Comparison of ENCODE assay signal across 11 cellular contexts in the genomic region with DNA sequence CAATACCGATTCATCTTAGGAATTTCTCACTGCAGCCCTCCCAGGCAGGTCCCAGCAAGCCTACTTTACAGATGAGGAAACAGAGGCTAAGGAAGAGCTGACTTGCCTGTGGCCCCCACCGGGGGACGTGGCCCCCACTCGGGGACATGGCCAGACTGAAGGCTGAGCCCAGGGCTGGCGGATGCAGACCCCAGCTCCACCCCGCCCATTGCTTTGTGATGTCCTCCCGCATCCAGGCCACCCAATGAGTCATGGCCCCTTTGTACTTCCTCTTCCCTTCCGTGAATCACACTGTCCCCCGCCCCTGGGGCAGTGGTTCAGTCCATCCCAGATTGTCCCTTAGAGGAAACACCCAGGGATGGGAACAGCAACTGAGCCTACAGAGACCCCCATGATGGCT.
A peak's percentile ranks its signal among the peaks of the same experiment; 100 is the strongest.
DNase-seq lines count a peak whose midpoint lies in the region; ATAC-seq, FAIRE-seq and TF ChIP-seq lines count a peak whose summit lies in the region.
"Had no signal": no experiment of that assay in that cellular context is flagged by ENCODE, and none has a peak within 500 bp of the region (broad histone marks: within the 10 kb centered on the region; RNA-seq: fewer than 3 reads in every experiment).

No MANE protein-coding gene starts in this region.

- H3K79me2 ChIP-seq in GM23338 (replicated peaks; ENCODE audit: insufficient read depth), result no peaks in the 10 kb centered on the region
- H3K79me2 ChIP-seq in PC-3 (ENCODE audit: low read length), result no peaks in the 10 kb centered on the region
- no peaks in the 10 kb centered on the region for H3K79me2 ChIP-seq in H1 (ENCODE audit: control insufficient read depth in 1 of 2, insufficient read depth in 2 of 2, low read length in 2 of 2)

- H3K27me3 ChIP-seq in GM23338 (ENCODE audit: insufficient read depth), result no peaks in the 10 kb centered on the region
- no peaks in the 10 kb centered on the region for H3K27me3 ChIP-seq in PC-3 (ENCODE audit: low read length)
- no peaks in the 10 kb centered on the region; a peak in 3 of 7 replicates for H3K27me3 ChIP-seq in H1 (replicated peaks in 1 of 4; ENCODE audit: control insufficient read depth in 3 of 4, extremely low read depth in 1 of 4, insufficient read depth in 3 of 4, low read length in 3 of 4)
- H3K27me3 ChIP-seq in neuronal stem cell (ENCODE audit: control insufficient read depth in 3 of 3, insufficient read depth in 3 of 3, low read depth in 1 of 3, low read length in 3 of 3), result no peaks in the 10 kb centered on the region

- TF ChIP-seq RAD21 in H1 (IDR thresholded peaks at IDR 0.05 in 1 of 2, conservative IDR thresholded peaks at IDR 0.05 in 1 of 2; ENCODE audit: low read depth in 2 of 2, low read length in 2 of 2), result no peak

- DNase-seq in GM23338 (ENCODE audit: low spot score), result peak; percentile 19
- DNase-seq in PC-3, result peak; percentile 94
- no peak for DNase-seq in H1 (ENCODE audit: low read depth in 1 of 2, low spot score in 2 of 2)
- DNase-seq in neuronal stem cell (ENCODE audit: low spot score), result no peak
- no peak for DNase-seq in NCI-H510A treated with DMSO at 0.1 percent for 48 hours (lab: John Stamatoyannopoulos, UW)
- DNase-seq: activated CD4-positive, alpha-beta T cell treated with anti-CD3 and anti-CD28 coated beads for 36 hours; T-cell had no signal

- H3K23me2 ChIP-seq in H1 (ENCODE audit: low read depth, low read length), result no peaks in the 10 kb centered on the region

- H3K9me2 ChIP-seq in GM23338 (ENCODE audit: insufficient read depth) (no peaks in the 10 kb centered on the region), PC-3 (replicated peaks; ENCODE audit: low read length) (no peaks in the 10 kb centered on the region)

- no peaks in the 10 kb centered on the region for H3K36me3 ChIP-seq in GM23338 (ENCODE audit: insufficient read depth)
- H3K36me3 ChIP-seq in PC-3 (ENCODE audit: low read depth, low read length), result no peaks in the 10 kb centered on the region
- no peaks in the 10 kb centered on the region for H3K36me3 ChIP-seq in H1 (ENCODE audit: control insufficient read depth in 2 of 4, insufficient read depth in 4 of 4, low read length in 3 of 4)
- H3K36me3 ChIP-seq in neuronal stem cell (replicated peaks in 1 of 2; ENCODE audit: control insufficient read depth in 2 of 2, insufficient read depth in 2 of 2, low read length in 2 of 2), result no peaks in the 10 kb centered on the region

- H3F3A ChIP-seq in GM23338 (replicated peaks; ENCODE audit: low read depth) (no peaks in the 10 kb centered on the region), PC-3 (ENCODE audit: low read length, unreplicated experiment) (no peaks in the 10 kb centered on the region)

- no peak overlapping the region for H3K27ac Mint-ChIP-seq in GM23338
- H3K27ac Mint-ChIP-seq: activated CD4-positive, alpha-beta T cell treated with anti-CD3 and anti-CD28 coated beads for 36 hours; activated T-helper 1 cell treated with anti-CD3 and anti-CD28 coated beads, Interleukin-12 subunit alpha, Interleukin-12 subunit beta, Interleukin-2, Interleukin-4 antibody, amounts not matched to agents 30 ng/mL and 10 ng/mL and 1 ng/mL, durations not matched to agents 14 hours and 24 hours and 36 hours; T-cell had no signal

- FAIRE-seq in H1 (lab: Jason Lieb, UNC), result no peak

- peaks cover 8% of the 10 kb centered on the region; the same call in 2 of the 3 replicates for H3K9me3 Mint-ChIP-seq in GM23338
- H3K9me3 Mint-ChIP-seq: activated T-helper 1 cell treated with anti-CD3 and anti-CD28 coated beads, Interleukin-12 subunit alpha, Interleukin-12 subunit beta, Interleukin-2, Interleukin-4 antibody, amounts not matched to agents 30 ng/mL and 10 ng/mL and 1 ng/mL, durations not matched to agents 14 hours and 24 hours and 36 hours had no signal

- H4K5ac ChIP-seq in H1 (ENCODE audit: insufficient read length, low read depth, low read length), result no peak overlapping the region

- no peak for TF ChIP-seq POLR2A in H1 (IDR thresholded peaks at IDR 0.05; ENCODE audit: control extremely low read depth in 1 of 2, low read depth in 2 of 2, low read length in 2 of 2)

- no peak overlapping the region for H3K4me3 Mint-ChIP-seq in GM23338
- H3K4me3 Mint-ChIP-seq: activated CD4-positive, alpha-beta T cell treated with anti-CD3 and anti-CD28 coated beads for 36 hours; activated T-helper 1 cell treated with anti-CD3 and anti-CD28 coated beads, Interleukin-12 subunit alpha, Interleukin-12 subunit beta, Interleukin-2, Interleukin-4 antibody, amounts not matched to agents 30 ng/mL and 10 ng/mL and 1 ng/mL, durations not matched to agents 14 hours and 24 hours and 36 hours; T-cell had no signal

- H3K4ac ChIP-seq in H1 (replicated peaks; ENCODE audit: insufficient read length, low read depth, low read length) (no peak overlapping the region), neuronal stem cell (ENCODE audit: low read length) (no peak overlapping the region)

- H2BK120ac ChIP-seq in H1 (replicated peaks; ENCODE audit: low read depth, low read length) (no peak overlapping the region), neuronal stem cell (ENCODE audit: low read depth, low read length) (no peak overlapping the region)

- no TSS peak for BruUV-seq in PC-3 (replicated peaks; lab: Mats Ljungman, UMichigan)

- H3K4me1 ChIP-seq in GM23338 (ENCODE audit: insufficient read depth) (peaks cover 15% of the 10 kb centered on the region), PC-3 (ENCODE audit: insufficient read depth, low read length) (peaks cover 35% of the 10 kb centered on the region), H1 (replicated peaks in 1 of 4; ENCODE audit: control insufficient read depth in 3 of 4, insufficient read depth in 4 of 4, low read length in 3 of 4) (peaks cover 0 to 26% (median 16%) of the 10 kb centered on the region in 4 experiments; a peak in 6 of 7 replicates), neuronal stem cell (ENCODE audit: control insufficient read depth in 2 of 2, insufficient read depth in 1 of 2, low read depth in 1 of 2, low read length in 2 of 2) (peaks cover 0 to 11% of the 10 kb centered on the region in 2 donors)

- no peak for TF ChIP-seq EP300 in H1 (IDR thresholded peaks at IDR 0.05; ENCODE audit: borderline replicate concordance in 1 of 2, low read depth in 2 of 2, low read length in 2 of 2)

- TF ChIP-seq CTCF in GM23338 (conservative IDR thresholded peaks at IDR 0.05; ENCODE audit: low read depth in 2 of 2), result no peak
- no peak for TF ChIP-seq CTCF in PC-3 (conservative IDR thresholded peaks at IDR 0.05; ENCODE audit: low read depth, low read length)
- no peak for TF ChIP-seq CTCF in H1 (IDR thresholded peaks at IDR 0.05; ENCODE audit: control extremely low read depth in 1 of 3, insufficient read depth in 1 of 3, low read depth in 1 of 3, low read length in 3 of 3)

- peaks cover 33% of the 10 kb centered on the region for H3K4me1 Mint-ChIP-seq in GM23338
- H3K4me1 Mint-ChIP-seq: activated CD4-positive, alpha-beta T cell treated with anti-CD3 and anti-CD28 coated beads for 36 hours; T-cell had no signal

- H4K20me1 ChIP-seq in GM23338 (replicated peaks; ENCODE audit: insufficient read depth), result no peaks in the 10 kb centered on the region
- H4K20me1 ChIP-seq in PC-3 (ENCODE audit: low read length), result no peaks in the 10 kb centered on the region
- no peaks in the 10 kb centered on the region for H4K20me1 ChIP-seq in H1 (replicated peaks in 1 of 2; ENCODE audit: control insufficient read depth in 1 of 2, insufficient read depth in 2 of 2, low read length in 2 of 2)

- intact Hi-C loops in PC-3 (cut with micrococcal nuclease), result no loop called here

- no peak overlapping the region for H3K9ac ChIP-seq in PC-3 (ENCODE audit: low read length)
- H3K9ac ChIP-seq in H1 (replicated peaks in 1 of 4; ENCODE audit: extremely low read depth in 1 of 4, low read depth in 3 of 4, low read length in 3 of 4), result no peak overlapping the region
- H3K9ac ChIP-seq in neuronal stem cell (ENCODE audit: low read depth, low read length, poor library complexity), result no peak overlapping the region

- no peak overlapping the region for H4K8ac ChIP-seq in H1 (ENCODE audit: extremely low read depth, insufficient read depth, low read length)
- no peak overlapping the region for H4K8ac ChIP-seq in neuronal stem cell (ENCODE audit: low read depth, low read length)

- CTCF ChIA-PET in PC-3 (lab: Charles Lee), result interaction anchor here (0.6 kb wide), 1 partner anchor 92 kb away, joined by 3 read pairs; no protein-coding TSS in a partner anchor
- CTCF ChIA-PET in H1 (lab: Charles Lee; ENCODE audit: partially characterized antibody), result interaction anchor here (0.9 to 1.6 kb wide), 5 partner anchors 10 to 234 kb away, joined by 3 to 5 read pairs (median 4); no protein-coding TSS in a partner anchor

- no peak overlapping the region for H2AFZ ChIP-seq in GM23338
- H2AFZ ChIP-seq in PC-3 (ENCODE audit: low read length), result peak overlapping the region; percentile 34
- H2AFZ ChIP-seq in H1 (ENCODE audit: low read length), result no peak overlapping the region
- H2AFZ ChIP-seq in neuronal stem cell (ENCODE audit: low read length), result no peak overlapping the region

- H3K56ac ChIP-seq in H1 (replicated peaks; ENCODE audit: insufficient read length, low read depth, low read length), result no peak overlapping the region

- H3K14ac ChIP-seq in H1 (ENCODE audit: insufficient read length) (no peak overlapping the region), neuronal stem cell (ENCODE audit: low read length) (no peak overlapping the region)

- H3K36me3 Mint-ChIP-seq in GM23338 (ENCODE audit: low read depth), result no peaks in the 10 kb centered on the region; the same call in 2 of the 3 replicates
- H3K36me3 Mint-ChIP-seq: T-cell had no signal

- H3K23ac ChIP-seq in H1 (ENCODE audit: insufficient read length), result no peak overlapping the region
- H3K23ac ChIP-seq in neuronal stem cell (ENCODE audit: low read depth, low read length, poor library complexity), result no peak overlapping the region

- 0 out of 2 replicates have a peak overlapping the region, but pooled peaks have one; percentile 51 for H3K18ac ChIP-seq in H1 (ENCODE audit: extremely low read depth, low read length)
- H3K18ac ChIP-seq in neuronal stem cell (ENCODE audit: low read length), result peak overlapping the region; percentile 48

- POLR2A ChIA-PET in PC-3 (lab: Charles Lee; ENCODE audit: unreplicated experiment) (no interaction called here), H1 (lab: Charles Lee; ENCODE audit: partially characterized antibody) (no interaction called here)

- H2AK5ac ChIP-seq in H1 (ENCODE audit: low read depth, low read length) (no peak overlapping the region), neuronal stem cell (ENCODE audit: low read depth, low read length) (no peak overlapping the region)

- H3K4me3 ChIP-seq in GM23338 (no peak overlapping the region), PC-3 (ENCODE audit: low read length) (no peak overlapping the region), H1 (ENCODE audit: extremely low read depth in 1 of 4, insufficient read depth in 2 of 4, low read depth in 3 of 4, low read length in 4 of 4) (no peak overlapping the region), neuronal stem cell (ENCODE audit: low read length in 2 of 2) (no peak overlapping the region)

- peaks cover 16% of the 10 kb centered on the region for H3K27me3 Mint-ChIP-seq in GM23338 (ENCODE audit: insufficient read depth, low read depth, poor library complexity)

- H3K27ac ChIP-seq in GM23338 (ENCODE audit: low read depth), result no peak overlapping the region
- no peak overlapping the region for H3K27ac ChIP-seq in PC-3 (ENCODE audit: low read length)
- H3K27ac ChIP-seq in H1 (ENCODE audit: low read depth, low read length), result no peak overlapping the region
- no peak overlapping the region for H3K27ac ChIP-seq in neuronal stem cell (replicated peaks; ENCODE audit: low read length)

- H3K79me1 ChIP-seq in H1 (ENCODE audit: low read depth, low read length), result no peaks in the 10 kb centered on the region
- H3K79me1 ChIP-seq in neuronal stem cell (ENCODE audit: low read depth, low read length), result no peaks in the 10 kb centered on the region

- peak overlapping the region; percentile 75; the same call in 1 of the 2 replicates for H2BK12ac ChIP-seq in H1 (ENCODE audit: low read depth, low read length)
- no peak overlapping the region for H2BK12ac ChIP-seq in neuronal stem cell (ENCODE audit: low read length)

- no peak for ATAC-seq in GM23338
- ATAC-seq in PC-3, result peak; percentile 89
- no peak for ATAC-seq in GM18868 (IDR thresholded peaks at IDR 0.05; ENCODE audit: unreplicated experiment)
- ATAC-seq in HG03520 (IDR thresholded peaks at IDR 0.05; ENCODE audit: unreplicated experiment), result no peak
- ATAC-seq: activated CD4-positive, alpha-beta T cell treated with anti-CD3 and anti-CD28 coated beads for 36 hours; left lobe of liver; T-cell had no signal

- no peak overlapping the region for H2BK15ac ChIP-seq in H1 (ENCODE audit: low read length)
- no peak overlapping the region for H2BK15ac ChIP-seq in neuronal stem cell (ENCODE audit: low read length)

- WGBS in H1 (ENCODE audit: extremely low coverage in 1 of 2, insufficient coverage in 1 of 2, insufficient read length in 1 of 2, insufficient replicate concordance in 2 of 2, low coverage in 1 of 2, low lambda C conversion rate in 2 of 2, missing lambda C conversion rate in 1 of 2), 2 experiments, result 83% methylated on average over 9 of the region's 9 CpGs; no CpG with 5 or more reads in 1 of the 2 experiments
- WGBS in neuronal stem cell (ENCODE audit: extremely low coverage in 2 of 2, insufficient read length in 2 of 2, insufficient replicate concordance in 1 of 2), 2 donors, result no CpG with 5 or more reads among the region's 9 CpGs

- no peak overlapping the region for H2BK20ac ChIP-seq in H1 (ENCODE audit: low read length)

- H4K91ac ChIP-seq in H1 (replicated peaks; ENCODE audit: insufficient read length, low read length) (no peak overlapping the region), neuronal stem cell (ENCODE audit: low read depth, low read length, poor library complexity) (no peak overlapping the region)

- H2BK5ac ChIP-seq in H1 (ENCODE audit: low read depth, low read length), result no peak overlapping the region
- no peak overlapping the region for H2BK5ac ChIP-seq in neuronal stem cell (ENCODE audit: low read length)

- H3K9me3 ChIP-seq in PC-3 (ENCODE audit: low read length) (no peaks in the 10 kb centered on the region), H1 (ENCODE audit: insufficient read depth in 2 of 2, low read depth in 1 of 2, low read length in 1 of 2) (peaks cover 0 to 5% of the 10 kb centered on the region in 2 experiments; a peak in 1 of 4 replicates), neuronal stem cell (replicated peaks in 1 of 2; ENCODE audit: control insufficient read depth in 2 of 2, insufficient read depth in 1 of 2, low read depth in 1 of 2, low read length in 2 of 2) (peaks cover 0 to 7% of the 10 kb centered on the region in 2 donors)

- H3K4me2 ChIP-seq in GM23338 (no peak overlapping the region), PC-3 (ENCODE audit: low read length) (peak overlapping the region; percentile 7; the same call in 1 of the 2 replicates), H1 (ENCODE audit: insufficient read depth in 1 of 2, low read depth in 2 of 2, low read length in 2 of 2) (no peak overlapping the region), neuronal stem cell (ENCODE audit: insufficient read depth, low read length, poor library complexity, severe bottlenecking) (no peak overlapping the region)

Comparison
In these comparisons a context has a peak if more than half of its experiments do, and no peak if none do; other contexts are left out.
1. DNase-seq: peak in GM23338 (single experiment) and PC-3 (single experiment); none in H1 (0 of 2), neuronal stem cell (single experiment) and NCI-H510A treated with DMSO at 0.1 percent for 48 hours (single experiment).